12 cellular contexts compared by ENCODE assay signal in genomic region chr15:48393650-48394049, GRCh38.
DNase-seq lines count a peak whose midpoint lies in the region; ATAC-seq and TF ChIP-seq lines count a peak whose summit lies in the region.
"Had no signal": no experiment of that assay in that cellular context is flagged by ENCODE, and none has a peak within 500 bp of the region (broad histone marks: within the 10 kb centered on the region; RNA-seq: fewer than 3 reads in every experiment).

No MANE protein-coding gene starts in this region.

- no peaks in the 10 kb centered on the region for H3F3A ChIP-seq in neural progenitor cell (ENCODE audit: low read depth)

- TF ChIP-seq EP300 in ovary (IDR thresholded peaks at IDR 0.05), result no peak

- H3K27ac ChIP-seq in ovary (peak overlapping the region in 1 of 2 donors; percentile 2), neural progenitor cell (no peak overlapping the region)
- H3K27ac ChIP-seq in CD8-positive, alpha-beta memory T cell (ENCODE audit: low read depth, low read length), result no peak overlapping the region

- H3K79me2 ChIP-seq in neural progenitor cell (ENCODE audit: low read depth), result no peaks in the 10 kb centered on the region

- H3K9me3 ChIP-seq in ovary, result no peaks in the 10 kb centered on the region
- H3K9me3 ChIP-seq in neural progenitor cell (ENCODE audit: low read depth), result no peaks in the 10 kb centered on the region
- no peaks in the 10 kb centered on the region for H3K9me3 ChIP-seq in CD8-positive, alpha-beta memory T cell (ENCODE audit: low read length)

- H3K36me3 Mint-ChIP-seq in neural progenitor cell, result no peaks in the 10 kb centered on the region
- no peaks in the 10 kb centered on the region for H3K36me3 Mint-ChIP-seq in CD8-positive, alpha-beta memory T cell
- H3K36me3 Mint-ChIP-seq: mesothelial cell of epicardium had no signal

- H3K36me3 ChIP-seq in ovary, result no peaks in the 10 kb centered on the region
- H3K36me3 ChIP-seq in neural progenitor cell, result no peaks in the 10 kb centered on the region
- no peaks in the 10 kb centered on the region for H3K36me3 ChIP-seq in CD8-positive, alpha-beta memory T cell (ENCODE audit: insufficient read depth, low read length)

- H3K27ac Mint-ChIP-seq in neural progenitor cell, result no peak overlapping the region
- H3K27ac Mint-ChIP-seq in CD8-positive, alpha-beta memory T cell, result no peak overlapping the region
- H3K27ac Mint-ChIP-seq: mesothelial cell of epicardium had no signal

- no peaks in the 10 kb centered on the region for H4K20me1 ChIP-seq in neural progenitor cell (ENCODE audit: low read depth)

- H3K27me3 ChIP-seq in ovary (no peaks in the 10 kb centered on the region), neural progenitor cell (no peaks in the 10 kb centered on the region)
- no peaks in the 10 kb centered on the region for H3K27me3 ChIP-seq in CD8-positive, alpha-beta memory T cell (ENCODE audit: insufficient read depth, low read length, poor library complexity, severe bottlenecking)

- H2AFZ ChIP-seq in neural progenitor cell (replicated peaks), result no peak overlapping the region

- TF ChIP-seq CTCF in ovary (IDR thresholded peaks at IDR 0.05), result no peak
- TF ChIP-seq CTCF in neural progenitor cell (IDR thresholded peaks at IDR 0.05), result no peak

- 9 to 18% (median 12%) methylated on average over 5 of the region's 5 CpGs for WGBS in ovary, 3 donors

- H3K27me3 Mint-ChIP-seq in neural progenitor cell (ENCODE audit: insufficient read depth, low read depth), result peaks cover 2% of the 10 kb centered on the region
- peaks cover 2 to 14% of the 10 kb centered on the region in 2 donors for H3K27me3 Mint-ChIP-seq in CD8-positive, alpha-beta memory T cell

- POLR2A ChIA-PET in CD8-positive, alpha-beta memory T cell (lab: Charles Lee), result no interaction called here

- peaks cover 10% of the 10 kb centered on the region for H3K4me1 Mint-ChIP-seq in neural progenitor cell
- H3K4me1 Mint-ChIP-seq in CD8-positive, alpha-beta memory T cell, result no peaks in the 10 kb centered on the region

- H3K9me3 Mint-ChIP-seq in neural progenitor cell, result no peaks in the 10 kb centered on the region
- H3K9me3 Mint-ChIP-seq in CD8-positive, alpha-beta memory T cell, result no peaks in the 10 kb centered on the region
- H3K9me3 Mint-ChIP-seq: mesothelial cell of epicardium had no signal

- H3K4me1 ChIP-seq in ovary (ENCODE audit: insufficient read depth) (peaks cover 17% of the 10 kb centered on the region), neural progenitor cell (no peaks in the 10 kb centered on the region)
- no peaks in the 10 kb centered on the region for H3K4me1 ChIP-seq in CD8-positive, alpha-beta memory T cell (ENCODE audit: insufficient read depth, low read length)

- no peak for TF ChIP-seq POLR2A in ovary (IDR thresholded peaks at IDR 0.05)

- no peak overlapping the region for H3K4me3 ChIP-seq in ovary
- no peak overlapping the region for H3K4me3 ChIP-seq in neural progenitor cell
- H3K4me3 ChIP-seq in CD8-positive, alpha-beta memory T cell (ENCODE audit: low read length), result no peak overlapping the region

- CTCF ChIA-PET in CD8-positive, alpha-beta memory T cell (lab: Charles Lee), result no interaction called here

- no peak overlapping the region for H3K4me3 Mint-ChIP-seq in neural progenitor cell
- no peak overlapping the region for H3K4me3 Mint-ChIP-seq in CD8-positive, alpha-beta memory T cell
- H3K4me3 Mint-ChIP-seq: mesothelial cell of epicardium had no signal

- H3K9ac ChIP-seq in neural progenitor cell, result no peak overlapping the region

- intact Hi-C loops in ovary (cut with DNase I), result no loop called here

- no peak for ATAC-seq in GM18909 (IDR thresholded peaks at IDR 0.05; ENCODE audit: poor library complexity, unreplicated experiment)

- DNase-seq in DMS 273 (lab: John Stamatoyannopoulos, UW; ENCODE audit: unreplicated experiment), result peak; percentile 95
- DNase-seq in NCI-H446 treated with DMSO at 0.1 percent for 48 hours (lab: John Stamatoyannopoulos, UW), result peak; percentile 87
- DNase-seq in fibroblast of gingiva (ENCODE audit: low read depth), result peak; percentile 67
- peak in 4 of 5 donors; percentile 36 to 60 (median 42) for DNase-seq in ovary
- no peak for DNase-seq in MV-4-11 (lab: John Stamatoyannopoulos, UW)
- DNase-seq in neural progenitor cell (ENCODE audit: low spot score), result no peak
- no peak for DNase-seq in CD8-positive, alpha-beta memory T cell
- DNase-seq: activated CD4-positive, alpha-beta T cell treated with anti-CD3 and anti-CD28 coated beads, Interleukin-2, amount 50 U/mL, for 48 hours; activated effector memory CD4-positive, alpha-beta T cell treated with anti-CD3 and anti-CD28 coated beads, Interleukin-2, amount 50 U/mL, for 16 hours; cortex of kidney had no signal

- no peak overlapping the region for H3K4me2 ChIP-seq in neural progenitor cell

Comparison
In these comparisons a context has a peak if more than half of its experiments do, and no peak if none do; other contexts are left out.
1. DNase-seq: peak in DMS 273 (single experiment), NCI-H446 treated with DMSO at 0.1 percent for 48 hours (single experiment), fibroblast of gingiva (single experiment) and ovary (4 of 5); none in MV-4-11 (single experiment), neural progenitor cell (single experiment) and CD8-positive, alpha-beta memory T cell (0 of 5).